Comparison of ENCODE assay signal across 14 cellular contexts in genomic region chr19:47623921-47624391, GRCh38. TPM values are rescaled to one million over a fixed set of nuclear protein-coding genes. Genes with fewer than 3 reads are reported as not detected.
DNase-seq lines count a peak whose midpoint lies in the region; ATAC-seq and TF ChIP-seq lines count a peak whose summit lies in the region.
"Had no signal": no experiment of that assay in that cellular context is flagged by ENCODE, and none has a peak within 500 bp of the region (broad histone marks: within the 10 kb centered on the region; RNA-seq: fewer than 3 reads in every experiment).

No MANE protein-coding gene starts in this region.

- no peaks in the 10 kb centered on the region for H3K36me3 ChIP-seq in tibial nerve
- no peaks in the 10 kb centered on the region for H3K36me3 ChIP-seq in colonic mucosa
- H3K36me3 ChIP-seq: transverse colon had no signal

- no peak for DNase-seq in activated naive CD8-positive, alpha-beta T cell treated with anti-CD3 and anti-CD28 coated beads for 36 hours
- no peak for DNase-seq in central memory CD8-positive, alpha-beta T cell (ENCODE audit: low spot score in 2 of 2)
- DNase-seq in left colon = no peak
- DNase-seq in tibial nerve (ENCODE audit: low spot score in 2 of 2) = no peak
- DNase-seq in colonic mucosa = no peak
- DNase-seq in SHP77 treated with DMSO at 0.1 percent for 48 hours (lab: John Stamatoyannopoulos, UW) = no peak
- DNase-seq in COLO829 (ENCODE audit: low spot score) = no peak
- DNase-seq: activated effector memory CD4-positive, alpha-beta T cell treated with Interleukin-2 at 50 U/mL for 16 hours; central memory CD4-positive, alpha-beta T cell; MV-4-11; PC-9; transverse colon had no signal

- H3K27ac Mint-ChIP-seq in activated naive CD8-positive, alpha-beta T cell = peak overlapping the region; percentile 8
- no peak overlapping the region for H3K27ac Mint-ChIP-seq in activated naive CD8-positive, alpha-beta T cell treated with anti-CD3 and anti-CD28 coated beads for 36 hours
- H3K27ac Mint-ChIP-seq in central memory CD8-positive, alpha-beta T cell (ENCODE audit: low read depth) = peak overlapping the region; percentile 64
- H3K27ac Mint-ChIP-seq: T-helper 2 cell treated with Interferon-gamma antibody and Interleukin-4, amounts not matched to agents 5 μg/mL and 100 μg/mL, for 36 hours had no signal

- no peak overlapping the region for H3K4me3 Mint-ChIP-seq in activated naive CD8-positive, alpha-beta T cell
- H3K4me3 Mint-ChIP-seq in activated naive CD8-positive, alpha-beta T cell treated with anti-CD3 and anti-CD28 coated beads for 36 hours = no peak overlapping the region
- H3K4me3 Mint-ChIP-seq in central memory CD8-positive, alpha-beta T cell = no peak overlapping the region
- H3K4me3 Mint-ChIP-seq: T-helper 2 cell treated with Interferon-gamma antibody and Interleukin-4, amounts not matched to agents 5 μg/mL and 100 μg/mL, for 36 hours had no signal

- TF ChIP-seq CTCF in tibial nerve (IDR thresholded peaks at IDR 0.05) = no peak
- TF ChIP-seq CTCF in colonic mucosa (IDR thresholded peaks at IDR 0.05) = no peak

- ATAC-seq in central memory CD8-positive, alpha-beta T cell (replicated peaks; ENCODE audit: extremely low read depth, poor library complexity, severe bottlenecking) = no peak
- ATAC-seq in left colon = peak; percentile 62

- H3K9me3 ChIP-seq in tibial nerve = no peaks in the 10 kb centered on the region
- no peaks in the 10 kb centered on the region for H3K9me3 ChIP-seq in colonic mucosa
- H3K9me3 ChIP-seq: transverse colon had no signal

- H3K27me3 ChIP-seq in tibial nerve (no peaks in the 10 kb centered on the region), colonic mucosa (no peaks in the 10 kb centered on the region)
- H3K27me3 ChIP-seq: transverse colon had no signal

- no peak for TF ChIP-seq POLR2A in tibial nerve (IDR thresholded peaks at IDR 0.05)

- H3K36me3 Mint-ChIP-seq in activated naive CD8-positive, alpha-beta T cell = peaks cover 2% of the 10 kb centered on the region
- H3K36me3 Mint-ChIP-seq in activated naive CD8-positive, alpha-beta T cell treated with anti-CD3 and anti-CD28 coated beads for 36 hours = peaks cover 6% of the 10 kb centered on the region
- peaks cover 17% of the 10 kb centered on the region for H3K36me3 Mint-ChIP-seq in central memory CD8-positive, alpha-beta T cell (ENCODE audit: insufficient read depth)

- 60 to 72% methylated on average over 18 of the region's 18 CpGs for WGBS in tibial nerve, 2 donors

- H3K4me1 Mint-ChIP-seq in activated naive CD8-positive, alpha-beta T cell (ENCODE audit: low read depth) = peaks cover 30% of the 10 kb centered on the region
- peaks cover 35% of the 10 kb centered on the region for H3K4me1 Mint-ChIP-seq in activated naive CD8-positive, alpha-beta T cell treated with anti-CD3 and anti-CD28 coated beads for 36 hours
- H3K4me1 Mint-ChIP-seq in central memory CD8-positive, alpha-beta T cell = peaks cover 53% of the 10 kb centered on the region

- H3K4me3 ChIP-seq in tibial nerve = no peak overlapping the region
- H3K4me3 ChIP-seq in colonic mucosa = no peak overlapping the region
- H3K4me3 ChIP-seq: PC-9, transverse colon had no signal

- H3K27me3 Mint-ChIP-seq in activated naive CD8-positive, alpha-beta T cell = no peaks in the 10 kb centered on the region
- no peaks in the 10 kb centered on the region for H3K27me3 Mint-ChIP-seq in activated naive CD8-positive, alpha-beta T cell treated with anti-CD3 and anti-CD28 coated beads for 36 hours
- H3K27me3 Mint-ChIP-seq in central memory CD8-positive, alpha-beta T cell = no peaks in the 10 kb centered on the region

- H3K4me1 ChIP-seq in tibial nerve = peaks cover 0 to 55% (median 29%) of the 10 kb centered on the region in 4 donors
- no peaks in the 10 kb centered on the region for H3K4me1 ChIP-seq in colonic mucosa

- H3K27ac ChIP-seq in tibial nerve (peak overlapping the region in 3 of 4 donors; percentile 10 to 37 (median 12)), colonic mucosa (no peak overlapping the region)
- H3K27ac ChIP-seq: PC-9 had no signal

- intact Hi-C loops in left colon (cut with DNase I, micrococcal nuclease) (no loop called here), colonic mucosa (cut with DNase I) (no loop called here)

- peak overlapping the region in 1 of 2 donors; percentile 19 for H3K9ac ChIP-seq in colonic mucosa (ENCODE audit: low read depth in 2 of 2, low read length in 2 of 2)

- no peak for TF ChIP-seq EP300 in tibial nerve (IDR thresholded peaks at IDR 0.05)

- H3K9me3 Mint-ChIP-seq in activated naive CD8-positive, alpha-beta T cell (ENCODE audit: low read depth) = no peaks in the 10 kb centered on the region
- no peaks in the 10 kb centered on the region for H3K9me3 Mint-ChIP-seq in activated naive CD8-positive, alpha-beta T cell treated with anti-CD3 and anti-CD28 coated beads for 36 hours
- H3K9me3 Mint-ChIP-seq in central memory CD8-positive, alpha-beta T cell = no peaks in the 10 kb centered on the region
- H3K9me3 Mint-ChIP-seq: T-helper 2 cell treated with Interferon-gamma antibody and Interleukin-4, amounts not matched to agents 5 μg/mL and 100 μg/mL, for 36 hours had no signal

RNA-seq across cellular contexts. Expression of gene BICRA, which starts 15.0 kb away (rescaled TPM):
- 10 to 100 TPM in 1 of 2 experiments, 1 to 10 TPM in 1; 8.9 to 10.2 TPM for total RNA-seq in activated naive CD8-positive, alpha-beta T cell treated with anti-CD3 and anti-CD28 coated beads for 36 hours
- total RNA-seq in left colon = 10 to 100 TPM; 14.9 to 16.8 TPM
- total RNA-seq in tibial nerve = 10 to 100 TPM in 2 of 4 donors, 1 to 10 TPM in 2; 6.1 to 23.1 (median 9.8) TPM
- 10 to 100 TPM; 11.7 to 13.4 TPM for total RNA-seq in colonic mucosa

RNA-seq across cellular contexts. Expression of gene ZNF541, which starts 51.0 kb away (rescaled TPM):
- under 1 TPM; 0.19 to 0.22 TPM for total RNA-seq in activated naive CD8-positive, alpha-beta T cell treated with anti-CD3 and anti-CD28 coated beads for 36 hours
- total RNA-seq in left colon (under 1 TPM in 1 of 2 donors, not detected in 1; 0.11 TPM), tibial nerve (under 1 TPM in 3 of 4 donors, not detected in 1; under 0.01 to 0.90 (median 0.66) TPM), colonic mucosa (under 1 TPM; 0.10 to 0.21 TPM)
- total RNA-seq: PC-9 had no signal
